ENCODE assay signal across 19 cellular contexts in the genomic region with DNA sequence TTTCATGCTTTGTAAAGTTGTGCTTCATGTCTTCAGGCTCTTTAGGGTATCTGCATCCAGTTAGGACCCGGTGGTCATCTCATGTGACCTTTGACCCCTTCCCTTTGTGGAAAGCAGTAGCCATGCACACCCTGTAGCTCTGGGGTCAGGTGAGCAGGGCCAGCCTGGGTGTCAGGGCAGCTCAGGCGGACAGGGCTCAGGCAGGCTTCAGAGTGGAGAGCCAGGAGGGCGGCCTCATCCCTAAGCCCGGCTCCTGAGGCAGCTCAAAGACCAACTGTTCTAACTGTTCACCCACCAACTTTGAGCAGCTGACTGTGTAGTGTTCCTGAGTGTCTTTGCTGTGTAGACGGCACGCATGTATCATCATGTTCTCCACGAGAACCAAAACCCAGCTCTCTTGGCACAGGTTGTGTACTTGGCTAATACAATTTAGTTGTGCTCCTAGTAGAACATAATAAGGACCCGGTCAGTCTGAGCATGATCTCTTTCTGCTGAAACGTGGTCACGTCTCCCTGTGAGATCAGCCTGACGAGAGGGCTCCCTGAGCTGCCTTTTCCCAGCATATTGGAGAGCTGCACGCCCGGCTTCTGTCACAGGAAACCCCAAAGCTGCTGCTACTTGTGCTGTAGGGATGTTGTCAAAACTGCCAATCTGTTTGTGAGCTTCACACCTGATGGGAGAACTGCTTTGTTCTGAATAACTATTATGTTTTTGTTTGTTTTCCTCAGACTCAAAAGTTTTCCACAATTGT. TPM values are rescaled to one million over a fixed set of nuclear protein-coding genes. Genes with fewer than 3 reads are reported as not detected.
DNase-seq lines count a peak whose midpoint lies in the region; ATAC-seq, FAIRE-seq and TF ChIP-seq lines count a peak whose summit lies in the region.
"Had no signal": no experiment of that assay in that cellular context is flagged by ENCODE, and none has a peak within 500 bp of the region (broad histone marks: within the 10 kb centered on the region; RNA-seq: fewer than 3 reads in every experiment).

No MANE protein-coding gene starts in this region.

- no peak overlapping the region for H3K9ac ChIP-seq in liver (ENCODE audit: low read depth in 1 of 2, low read length in 2 of 2)

- FAIRE-seq in bronchial epithelial cell (lab: Jason Lieb, UNC) (peak; percentile 62), urothelium cell line (lab: Jason Lieb, UNC) (peak; percentile 40)
- FAIRE-seq: A204.1, HTR-8/SVneo had no signal

- H3K9me3 ChIP-seq in heart right ventricle (no peaks in the 10 kb centered on the region), liver (ENCODE audit: control insufficient read depth in 4 of 4, low read length in 3 of 4) (no peaks in the 10 kb centered on the region)
- H3K9me3 ChIP-seq: SJCRH30, transverse colon had no signal

- intact Hi-C loops in heart right ventricle (cut with DNase I) (no loop called here), cardiac septum (cut with DNase I) (no loop called here)

- no peaks in the 10 kb centered on the region for H3K27me3 ChIP-seq in heart right ventricle
- H3K27me3 ChIP-seq in bronchial epithelial cell (ENCODE audit: control insufficient read depth, insufficient read depth, low read length): no peaks in the 10 kb centered on the region
- H3K27me3 ChIP-seq in liver (ENCODE audit: control insufficient read depth in 4 of 4, insufficient read depth in 4 of 4, low read length in 3 of 4): no peaks in the 10 kb centered on the region
- H3K27me3 ChIP-seq: transverse colon had no signal

- CTCF ChIA-PET in RWPE1 (lab: Yijun Ruan, JAX): no interaction called here

- peak in 1 of 2 donors; percentile 14 for TF ChIP-seq RAD21 in liver (IDR thresholded peaks at IDR 0.05)

- H3K4me3 ChIP-seq in heart right ventricle (no peak overlapping the region), bronchial epithelial cell (ENCODE audit: low read depth, low read length) (no peak overlapping the region), liver (ENCODE audit: low read depth in 1 of 3, low read length in 3 of 3) (no peak overlapping the region)
- H3K4me3 ChIP-seq: SJCRH30, transverse colon had no signal

- H3K4me1 ChIP-seq in heart right ventricle (peaks cover 0 to 35% (median 21%) of the 10 kb centered on the region in 9 donors), liver (ENCODE audit: control insufficient read depth in 4 of 4, insufficient read depth in 4 of 4, low read length in 3 of 4) (peaks cover 0 to 4% (median 3%) of the 10 kb centered on the region in 4 donors)
- H3K4me1 ChIP-seq: SJCRH30 had no signal

- no peak for TF ChIP-seq CTCF in heart right ventricle (IDR thresholded peaks at IDR 0.05)
- TF ChIP-seq CTCF in bronchial epithelial cell (IDR thresholded peaks at IDR 0.05; ENCODE audit: insufficient read depth, low read length, severe bottlenecking): no peak
- TF ChIP-seq CTCF in liver (IDR thresholded peaks at IDR 0.05; ENCODE audit: low read depth, low read length, missing input control): no peak
- TF ChIP-seq CTCF in RWPE1 (conservative IDR thresholded peaks at IDR 0.05; ENCODE audit: low read depth): no peak

- peak in 6 of 8 donors; percentile 40 to 77 (median 52) for ATAC-seq in heart right ventricle

- 50 to 72% methylated on average over 13 of the region's 13 CpGs for WGBS in heart right ventricle, 2 donors
- 55% methylated on average over 13 of the region's 13 CpGs for WGBS in liver

- peak overlapping the region in 2 of 10 donors; percentile 6 to 8 for H3K27ac ChIP-seq in heart right ventricle
- H3K27ac ChIP-seq in liver (ENCODE audit: low read depth in 1 of 2, low read length in 2 of 2): no peak overlapping the region
- no peak overlapping the region for H3K27ac ChIP-seq in RWPE1
- H3K27ac ChIP-seq: SJCRH30, transverse colon had no signal

- H3K36me3 ChIP-seq in heart right ventricle (no peaks in the 10 kb centered on the region), bronchial epithelial cell (ENCODE audit: control insufficient read depth, insufficient read depth, low read length) (no peaks in the 10 kb centered on the region), liver (ENCODE audit: control insufficient read depth in 4 of 4, insufficient read depth in 3 of 4, low read depth in 1 of 4, low read length in 3 of 4) (no peaks in the 10 kb centered on the region)
- H3K36me3 ChIP-seq: SJCRH30, transverse colon had no signal

- no peak for DNase-seq in heart right ventricle
- DNase-seq in cardiac septum (ENCODE audit: low spot score): no peak
- DNase-seq in bronchial epithelial cell (ENCODE audit: low read depth): no peak
- no peak for DNase-seq in urothelium cell line (ENCODE audit: low spot score)
- DNase-seq in RWPE1 (ENCODE audit: low spot score): no peak
- DNase-seq in NK-92 (lab: John Stamatoyannopoulos, UW; ENCODE audit: unreplicated experiment): no peak
- no peak for DNase-seq in amniotic stem cell (lab: John Stamatoyannopoulos, UW)
- DNase-seq: activated CD4-positive, CD25-positive, alpha-beta regulatory T cell; activated CD8-positive, alpha-beta memory T cell treated with anti-CD3 and anti-CD28 coated beads for 24 hours; activated naive CD8-positive, alpha-beta T cell treated with anti-CD3 and anti-CD28 coated beads for 36 hours; C1 segment of cervical spinal cord; NCI-H1417 treated with DMSO at 0.1 percent for 48 hours; retina; SJCRH30; stimulated activated naive CD4-positive, alpha-beta T cell treated with Interleukin-2 at 50 U/mL for 16 hours; transverse colon had no signal

- POLR2A ChIA-PET in RWPE1 (lab: Yijun Ruan, JAX; ENCODE audit: low non-redundant PET): no interaction called here

TF ChIP-seq in liver, 16 proteins besides CTCF, POLR2A, EP300 and RAD21:
- TF ChIP-seq, protein P1, sequence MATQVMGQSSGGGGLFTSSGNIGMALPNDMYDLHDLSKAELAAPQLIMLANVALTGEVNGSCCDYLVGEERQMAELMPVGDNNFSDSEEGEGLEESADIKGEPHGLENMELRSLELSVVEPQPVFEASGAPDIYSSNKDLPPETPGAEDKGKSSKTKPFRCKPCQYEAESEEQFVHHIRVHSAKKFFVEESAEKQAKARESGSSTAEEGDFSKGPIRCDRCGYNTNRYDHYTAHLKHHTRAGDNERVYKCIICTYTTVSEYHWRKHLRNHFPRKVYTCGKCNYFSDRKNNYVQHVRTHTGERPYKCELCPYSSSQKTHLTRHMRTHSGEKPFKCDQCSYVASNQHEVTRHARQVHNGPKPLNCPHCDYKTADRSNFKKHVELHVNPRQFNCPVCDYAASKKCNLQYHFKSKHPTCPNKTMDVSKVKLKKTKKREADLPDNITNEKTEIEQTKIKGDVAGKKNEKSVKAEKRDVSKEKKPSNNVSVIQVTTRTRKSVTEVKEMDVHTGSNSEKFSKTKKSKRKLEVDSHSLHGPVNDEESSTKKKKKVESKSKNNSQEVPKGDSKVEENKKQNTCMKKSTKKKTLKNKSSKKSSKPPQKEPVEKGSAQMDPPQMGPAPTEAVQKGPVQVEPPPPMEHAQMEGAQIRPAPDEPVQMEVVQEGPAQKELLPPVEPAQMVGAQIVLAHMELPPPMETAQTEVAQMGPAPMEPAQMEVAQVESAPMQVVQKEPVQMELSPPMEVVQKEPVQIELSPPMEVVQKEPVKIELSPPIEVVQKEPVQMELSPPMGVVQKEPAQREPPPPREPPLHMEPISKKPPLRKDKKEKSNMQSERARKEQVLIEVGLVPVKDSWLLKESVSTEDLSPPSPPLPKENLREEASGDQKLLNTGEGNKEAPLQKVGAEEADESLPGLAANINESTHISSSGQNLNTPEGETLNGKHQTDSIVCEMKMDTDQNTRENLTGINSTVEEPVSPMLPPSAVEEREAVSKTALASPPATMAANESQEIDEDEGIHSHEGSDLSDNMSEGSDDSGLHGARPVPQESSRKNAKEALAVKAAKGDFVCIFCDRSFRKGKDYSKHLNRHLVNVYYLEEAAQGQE (IDR thresholded peaks at IDR 0.05): no peak
- TF ChIP-seq, protein P2, sequence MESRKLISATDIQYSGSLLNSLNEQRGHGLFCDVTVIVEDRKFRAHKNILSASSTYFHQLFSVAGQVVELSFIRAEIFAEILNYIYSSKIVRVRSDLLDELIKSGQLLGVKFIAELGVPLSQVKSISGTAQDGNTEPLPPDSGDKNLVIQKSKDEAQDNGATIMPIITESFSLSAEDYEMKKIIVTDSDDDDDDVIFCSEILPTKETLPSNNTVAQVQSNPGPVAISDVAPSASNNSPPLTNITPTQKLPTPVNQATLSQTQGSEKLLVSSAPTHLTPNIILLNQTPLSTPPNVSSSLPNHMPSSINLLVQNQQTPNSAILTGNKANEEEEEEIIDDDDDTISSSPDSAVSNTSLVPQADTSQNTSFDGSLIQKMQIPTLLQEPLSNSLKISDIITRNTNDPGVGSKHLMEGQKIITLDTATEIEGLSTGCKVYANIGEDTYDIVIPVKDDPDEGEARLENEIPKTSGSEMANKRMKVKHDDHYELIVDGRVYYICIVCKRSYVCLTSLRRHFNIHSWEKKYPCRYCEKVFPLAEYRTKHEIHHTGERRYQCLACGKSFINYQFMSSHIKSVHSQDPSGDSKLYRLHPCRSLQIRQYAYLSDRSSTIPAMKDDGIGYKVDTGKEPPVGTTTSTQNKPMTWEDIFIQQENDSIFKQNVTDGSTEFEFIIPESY (IDR thresholded peaks at IDR 0.05): no peak
- peak; percentile 49 to 58 for TF ChIP-seq HNF4A (conservative IDR thresholded peaks at IDR 0.05)
- TF ChIP-seq RXRA (IDR thresholded peaks at IDR 0.05): peak in 1 of 2 donors; percentile 52
- no peak for TF ChIP-seq SP1 (IDR thresholded peaks at IDR 0.05)
- TF ChIP-seq EGR1 (IDR thresholded peaks at IDR 0.05; ENCODE audit: low read depth in 2 of 2): peak in 1 of 2 donors; percentile 16
- TF ChIP-seq MAX (IDR thresholded peaks at IDR 0.05): no peak
- no peak for TF ChIP-seq FOXA2 (IDR thresholded peaks at IDR 0.05)
- TF ChIP-seq FOXA1 (IDR thresholded peaks at IDR 0.05): no peak

RNA-seq across cellular contexts. Expression of gene EEPD1, which starts 30.0 kb away (rescaled TPM):
- total RNA-seq in heart right ventricle (10 to 100 TPM in 2 of 10 donors, 1 to 10 TPM in 8; 6.1 to 14.7 (median 8.4) TPM), cardiac septum (6.6 TPM), bronchial epithelial cell (2.3 and 2.9 TPM in 2 replicates), liver (10 to 100 TPM in 1 of 2 donors, 1 to 10 TPM in 1; 2.3 to 12.3 TPM)
- polyA plus RNA-seq in heart right ventricle (10 to 100 TPM in 1 of 2 donors, 1 to 10 TPM in 1; 6.7 to 15.2 TPM), liver (1 to 10 TPM; 6.8 to 7.5 TPM)
